8 cellular contexts compared by ENCODE assay signal in genomic region chr7:33050425-33051318, GRCh38. TPM values are rescaled to one million over a fixed set of nuclear protein-coding genes. Genes with fewer than 3 reads are reported as not detected.
DNase-seq lines count a peak whose midpoint lies in the region; ATAC-seq, FAIRE-seq and TF ChIP-seq lines count a peak whose summit lies in the region.

No MANE protein-coding gene starts in this region.

- FAIRE-seq in kidney (lab: Jason Lieb, UNC) = peak; percentile 51

- H3K4me3 ChIP-seq in AG09309 (ENCODE audit: control insufficient read depth, low read depth, low read length) (no peak overlapping the region), kidney (ENCODE audit: low read length in 2 of 2) (peak overlapping the region; percentile 23 to 40), testis (no peak overlapping the region)

- in situ Hi-C loops in T47D (cut with HindIII; ENCODE audit: low pct_unique_long_range_greater_than_20kb, low sequenced_read_pairs) = no loop called here

- ATAC-seq in HG03196 (IDR thresholded peaks at IDR 0.05; ENCODE audit: unreplicated experiment) (peak; percentile 51), GM21367 (IDR thresholded peaks at IDR 0.05; ENCODE audit: unreplicated experiment) (no peak)

- no peak overlapping the region for H3K9ac ChIP-seq in kidney (ENCODE audit: low read length in 2 of 2)

- TF ChIP-seq POLR2A in testis (IDR thresholded peaks at IDR 0.05) = no peak

- H3K27ac ChIP-seq in kidney (ENCODE audit: low read depth in 2 of 2, low read length in 2 of 2) = no peak overlapping the region
- H3K27ac ChIP-seq in testis = peak overlapping the region; percentile 28 to 31

- intact Hi-C loops in kidney (cut with DNase I) = no loop called here
- intact Hi-C loops in testis (cut with DNase I; ENCODE audit: low total_unique reads) = loop anchor here (10.0 kb wide), 1 partner anchor 96 kb away; the partner anchor contains the start of gene FKBP9

- TF ChIP-seq CTCF in AG09309 (IDR thresholded peaks at IDR 0.05; ENCODE audit: control insufficient read depth, insufficient read depth, low read depth, low read length, missing control alignments) (peak; percentile 53), GM12872 (IDR thresholded peaks at IDR 0.05; ENCODE audit: insufficient read depth, low read depth, low read length) (peak; percentile 52), kidney (IDR thresholded peaks at IDR 0.05; ENCODE audit: borderline replicate concordance, extremely low read depth, insufficient read depth) (peak; percentile 54), testis (IDR thresholded peaks at IDR 0.05) (peak; percentile 47 to 52 (median 52))

- H3K9me3 ChIP-seq in kidney (ENCODE audit: control insufficient read depth in 1 of 2, low read length in 2 of 2) (no peaks in the 10 kb centered on the region), testis (no peaks in the 10 kb centered on the region)

- no peaks in the 10 kb centered on the region for H3K36me3 ChIP-seq in kidney (ENCODE audit: control insufficient read depth in 1 of 2, insufficient read depth in 2 of 2, low read length in 2 of 2)
- no peaks in the 10 kb centered on the region for H3K36me3 ChIP-seq in testis (ENCODE audit: low read depth, missing control alignments)

- peak; percentile 14 for DNase-seq in AG09309 (ENCODE audit: low read depth)
- peak; percentile 76 to 93 for DNase-seq in NOMO-1 (lab: John Stamatoyannopoulos, UW; ENCODE audit: unreplicated experiment in 2 of 2)
- DNase-seq in T47D (ENCODE audit: low read depth in 1 of 2, low spot score in 1 of 2) = peak; percentile 26 to 77
- no peak for DNase-seq in kidney
- DNase-seq in testis = peak; percentile 29

- 35 to 53% methylated on average over 2 of the region's 2 CpGs for WGBS in testis, 2 donors

- H3K4me1 ChIP-seq in kidney (ENCODE audit: control insufficient read depth in 1 of 2, insufficient read depth in 1 of 2, low read depth in 1 of 2, low read length in 2 of 2) (peaks cover 3 to 9% of the 10 kb centered on the region in 2 donors), testis (peaks cover 8% of the 10 kb centered on the region)

- no peaks in the 10 kb centered on the region for H3K27me3 ChIP-seq in testis

RNA-seq across cellular contexts. Expression of gene NT5C3A, which starts 11.9 kb away (rescaled TPM):
- total RNA-seq in kidney = 29.0 TPM
- polyA plus RNA-seq in kidney (ENCODE audit: insufficient read depth, low read depth, low replicate concordance) = 22.2 TPM
- 10 to 100 TPM; 19.5 to 23.8 TPM for total RNA-seq in testis
- polyA plus RNA-seq in testis (ENCODE audit: insufficient read depth, low read depth, low replicate concordance) = 18.9 TPM

RNA-seq across cellular contexts. Expression of gene RP9, which starts 58.5 kb away (rescaled TPM):
- total RNA-seq in kidney = 11.3 TPM
- 26.1 TPM for polyA plus RNA-seq in kidney (ENCODE audit: insufficient read depth, low read depth, low replicate concordance)
- total RNA-seq in testis = 10 to 100 TPM; 28.2 to 29.2 TPM
- polyA plus RNA-seq in testis (ENCODE audit: insufficient read depth, low read depth, low replicate concordance) = 17.9 TPM

Comparison
In these comparisons a context has a peak if more than half of its experiments do, and no peak if none do; other contexts are left out.
1. H3K4me3 ChIP-seq: peak in kidney (2 of 2); none in AG09309 (single experiment) and testis (0 of 2).
2. H3K27ac ChIP-seq: peak in testis (2 of 2); none in kidney (0 of 2).
3. Peak in every context shown above with its lines, with median percentiles within 50 percentile points of each other: CTCF ChIP-seq.